In genomic region chr22:20582171-20582511, GRCh38 we compare ENCODE assay signal across 22 cellular contexts.
DNase-seq lines count a peak whose midpoint lies in the region; ATAC-seq, FAIRE-seq and TF ChIP-seq lines count a peak whose summit lies in the region.
"Had no signal": no experiment of that assay in that cellular context is flagged by ENCODE, and none has a peak within 500 bp of the region (broad histone marks: within the 10 kb centered on the region; RNA-seq: fewer than 3 reads in every experiment).

No MANE protein-coding gene starts in this region.

- H3K18ac ChIP-seq in neuronal stem cell (ENCODE audit: low read length) = no peak overlapping the region

- H4K91ac ChIP-seq in neuronal stem cell (ENCODE audit: low read depth, low read length, poor library complexity) = no peak overlapping the region

- no TSS peak for BruUV-seq in K562 (replicated peaks; lab: Mats Ljungman, UMichigan)

- peaks cover 5% of the 10 kb centered on the region for H3K79me1 ChIP-seq in neuronal stem cell (ENCODE audit: low read depth, low read length)

- no peaks in the 10 kb centered on the region for H3K9me3 ChIP-seq in left ventricle myocardium inferior (replicated peaks)
- H3K9me3 ChIP-seq in K562 (replicated peaks; ENCODE audit: control insufficient read depth, insufficient read depth, low read depth, low read length) = no peaks in the 10 kb centered on the region
- H3K9me3 ChIP-seq in neuronal stem cell (replicated peaks in 1 of 2; ENCODE audit: control insufficient read depth in 2 of 2, insufficient read depth in 1 of 2, low read depth in 1 of 2, low read length in 2 of 2) = no peaks in the 10 kb centered on the region
- H3K9me3 ChIP-seq in suprapubic skin = no peaks in the 10 kb centered on the region
- H3K9me3 ChIP-seq: A549; BLaER1 treated with 17β-estradiol and CSF1 and Interleukin-3, amounts not matched to agents 10 nM and 100 nM had no signal

- H3K4me2 ChIP-seq in K562 (ENCODE audit: insufficient read depth, low read length) (no peak overlapping the region), neuronal stem cell (ENCODE audit: insufficient read depth, low read length, poor library complexity, severe bottlenecking) (no peak overlapping the region)
- H3K4me2 ChIP-seq: A549 had no signal

- H2BK12ac ChIP-seq in neuronal stem cell (ENCODE audit: low read length) = no peak overlapping the region

- TF ChIP-seq CTCF in left ventricle myocardium inferior (IDR thresholded peaks at IDR 0.05; ENCODE audit: borderline replicate concordance) (no peak), K562 (IDR thresholded peaks at IDR 0.05 in 2 of 3, conservative IDR thresholded peaks at IDR 0.05 in 1 of 3; ENCODE audit: insufficient read depth in 2 of 3, low read depth in 1 of 3, low read length in 3 of 3) (no peak), suprapubic skin (IDR thresholded peaks at IDR 0.05) (no peak)

- FAIRE-seq in K562 (lab: Jason Lieb, UNC) = no peak
- FAIRE-seq: A549 had no signal

- H3K36me3 ChIP-seq in left ventricle myocardium inferior = peaks cover 78% of the 10 kb centered on the region
- H3K36me3 ChIP-seq in K562 (ENCODE audit: control insufficient read depth, insufficient read depth, low read length) = peaks cover 99% of the 10 kb centered on the region
- peaks cover 59 to 96% of the 10 kb centered on the region in 2 donors for H3K36me3 ChIP-seq in neuronal stem cell (replicated peaks in 1 of 2; ENCODE audit: control insufficient read depth in 2 of 2, insufficient read depth in 2 of 2, low read length in 2 of 2)
- peaks cover 91% of the 10 kb centered on the region for H3K36me3 ChIP-seq in suprapubic skin

- H3K9ac ChIP-seq in K562 (ENCODE audit: insufficient read depth in 1 of 2, low read depth in 2 of 2, low read length in 2 of 2) (peak overlapping the region in 1 of 2 experiments; percentile 45; a peak in 2 of 4 replicates), neuronal stem cell (ENCODE audit: low read depth, low read length, poor library complexity) (peak overlapping the region; percentile 44)
- H3K9ac ChIP-seq: GM23248 had no signal

- H3K4me3 ChIP-seq in left ventricle myocardium inferior (no peak overlapping the region), K562 (no peak overlapping the region), neuronal stem cell (ENCODE audit: low read length in 2 of 2) (peak overlapping the region in 1 of 2 donors; percentile 21), suprapubic skin (no peak overlapping the region)
- H3K4me3 ChIP-seq: A549; BLaER1 treated with 17β-estradiol and CSF1 and Interleukin-3, amounts not matched to agents 10 nM and 100 nM; GM23248 had no signal

- peaks cover 22% of the 10 kb centered on the region for H3K9me1 ChIP-seq in K562 (ENCODE audit: control insufficient read depth, insufficient read depth, low read length)

- DNase-seq in left ventricle myocardium inferior = peak; percentile 1
- no peak for DNase-seq in left cardiac atrium
- no peak for DNase-seq in K562 (ENCODE audit: extremely low read depth in 1 of 4, low spot score in 3 of 4)
- DNase-seq in neuronal stem cell (ENCODE audit: low spot score) = no peak
- DNase-seq in suprapubic skin (ENCODE audit: low spot score in 2 of 2) = no peak
- DNase-seq: AML-193; CD4-positive, alpha-beta memory T cell; COR-L47; DMS53; GM23248; NCI-H1092; NCI-H1417 treated with DMSO at 0.1 percent for 48 hours; NCI-H2081; NCI-H2227 treated with DMSO at 0.1 percent for 48 hours; NCI-H510A; NCI-H69; RPMI8226; SHP77 had no signal

- CTCF ChIA-PET in K562 (lab: Yijun Ruan, JAX; ENCODE audit: low intra/inter-chr PET ratio) = no interaction called here

- in situ Hi-C loops in K562 (cut with MboI) = no loop called here

- no peak overlapping the region for H3K4ac ChIP-seq in neuronal stem cell (ENCODE audit: low read length)

- WGBS in K562 (ENCODE audit: insufficient coverage, low coverage, missing lambda C conversion rate) = 94% methylated on average over 5 of the region's 5 CpGs
- WGBS in neuronal stem cell (ENCODE audit: extremely low coverage in 2 of 2, insufficient read length in 2 of 2, insufficient replicate concordance in 1 of 2), 2 donors = no CpG with 5 or more reads among the region's 5 CpGs
- WGBS in suprapubic skin = 100% methylated on average over 1 of the region's 5 CpGs

- TF ChIP-seq RAD21 in K562 (CRISPR knock-in tag; conservative IDR thresholded peaks at IDR 0.05 in 1 of 2, IDR thresholded peaks at IDR 0.05 in 1 of 2) = no peak

- no peak for TF ChIP-seq POLR2A in K562 (conservative IDR thresholded peaks at IDR 0.05)
- no peak for TF ChIP-seq POLR2A in suprapubic skin (IDR thresholded peaks at IDR 0.05)

- H3K27me3 ChIP-seq in left ventricle myocardium inferior (ENCODE audit: low read depth) = no peaks in the 10 kb centered on the region
- H3K27me3 ChIP-seq in K562 (ENCODE audit: control insufficient read depth in 2 of 2, insufficient read depth in 2 of 2, low read length in 2 of 2) = no peaks in the 10 kb centered on the region
- H3K27me3 ChIP-seq in neuronal stem cell (ENCODE audit: control insufficient read depth in 3 of 3, insufficient read depth in 3 of 3, low read depth in 1 of 3, low read length in 3 of 3) = no peaks in the 10 kb centered on the region
- no peaks in the 10 kb centered on the region for H3K27me3 ChIP-seq in suprapubic skin
- H3K27me3 ChIP-seq: BLaER1 treated with 17β-estradiol and CSF1 and Interleukin-3, amounts not matched to agents 10 nM and 100 nM had no signal

- POLR2A ChIA-PET in K562 (lab: Yijun Ruan, JAX) = interaction anchor here (0.6 to 68.9 kb wide), 4 partner anchors 8 to 481 kb away, joined by 3 to 1693 read pairs (median 7); partner anchors contain the start of gene MED15

- no peak overlapping the region for H4K8ac ChIP-seq in neuronal stem cell (ENCODE audit: low read depth, low read length)

- no peak overlapping the region for H2BK120ac ChIP-seq in neuronal stem cell (ENCODE audit: low read depth, low read length)

- H2AFZ ChIP-seq in K562 (ENCODE audit: low read depth, low read length) (no peak overlapping the region), neuronal stem cell (ENCODE audit: low read length) (no peak overlapping the region)
- H2AFZ ChIP-seq: GM23248 had no signal

- no peak overlapping the region for H3K27ac ChIP-seq in left ventricle myocardium inferior (replicated peaks)
- no peak overlapping the region for H3K27ac ChIP-seq in K562 (ENCODE audit: extremely low read depth, low read depth, low read length)
- H3K27ac ChIP-seq in neuronal stem cell (replicated peaks; ENCODE audit: low read length) = no peak overlapping the region
- no peak overlapping the region for H3K27ac ChIP-seq in suprapubic skin
- H3K27ac ChIP-seq: A549; BLaER1 treated with 17β-estradiol and CSF1 and Interleukin-3, amounts not matched to agents 10 nM and 100 nM; GM23248 had no signal

- H3K4me1 ChIP-seq in left ventricle myocardium inferior = peaks cover 29% of the 10 kb centered on the region
- H3K4me1 ChIP-seq in K562 (replicated peaks in 1 of 2; ENCODE audit: control insufficient read depth in 2 of 2, insufficient read depth in 2 of 2, low read length in 2 of 2) = peaks cover 6 to 67% of the 10 kb centered on the region in 2 experiments
- no peaks in the 10 kb centered on the region for H3K4me1 ChIP-seq in neuronal stem cell (ENCODE audit: control insufficient read depth in 2 of 2, insufficient read depth in 1 of 2, low read depth in 1 of 2, low read length in 2 of 2)
- peaks cover 42% of the 10 kb centered on the region for H3K4me1 ChIP-seq in suprapubic skin
- H3K4me1 ChIP-seq: A549 had no signal

- intact Hi-C loops in left ventricle myocardium inferior (cut with micrococcal nuclease) = no loop called here
- intact Hi-C loops in left cardiac atrium (cut with DNase I) = no loop called here
- intact Hi-C loops in K562 (cut with micrococcal nuclease) = no loop called here

- H2BK15ac ChIP-seq in neuronal stem cell (ENCODE audit: low read length) = no peak overlapping the region

- H3K79me2 ChIP-seq in K562 (ENCODE audit: control insufficient read depth, insufficient read depth, low read length) = no peaks in the 10 kb centered on the region

- no peak overlapping the region for H2BK5ac ChIP-seq in neuronal stem cell (ENCODE audit: low read length)

- no peak overlapping the region for H2AK5ac ChIP-seq in neuronal stem cell (ENCODE audit: low read depth, low read length)

- peak overlapping the region; percentile 91 for H3K23ac ChIP-seq in neuronal stem cell (ENCODE audit: low read depth, low read length, poor library complexity)

- H3K14ac ChIP-seq in neuronal stem cell (ENCODE audit: low read length) = peak overlapping the region; percentile 17

- ATAC-seq in left cardiac atrium = no peak
- ATAC-seq in K562 = no peak
- no peak for ATAC-seq in HG03354 (IDR thresholded peaks at IDR 0.05; ENCODE audit: poor library complexity, severe bottlenecking, unreplicated experiment)
- no peak for ATAC-seq in HG02840 (IDR thresholded peaks at IDR 0.05; ENCODE audit: low FRiP score, unreplicated experiment)
- ATAC-seq: A549 had no signal

- TF ChIP-seq EP300 in K562 (IDR thresholded peaks at IDR 0.05; ENCODE audit: low read length) (no peak), suprapubic skin (IDR thresholded peaks at IDR 0.05) (no peak)

- peaks cover 55% of the 10 kb centered on the region for H4K20me1 ChIP-seq in K562 (replicated peaks; ENCODE audit: control insufficient read depth, insufficient read depth, low read length)

TF ChIP-seq in K562, 482 proteins besides CTCF, POLR2A, EP300 and RAD21 (continues in another document):
- TF ChIP-seq PTTG1 (tag; IDR thresholded peaks at IDR 0.05; ENCODE audit: low read depth) = no peak
- no peak for TF ChIP-seq ZNF133 (CRISPR knock-in tag; IDR thresholded peaks at IDR 0.05)
- TF ChIP-seq ARID3A (IDR thresholded peaks at IDR 0.05; ENCODE audit: borderline replicate concordance, low read depth, low read length) = no peak
- TF ChIP-seq SRF (CRISPR knock-in tag; IDR thresholded peaks at IDR 0.05) = no peak
- no peak for TF ChIP-seq FOXK2 (conservative IDR thresholded peaks at IDR 0.05 in 1 of 2, IDR thresholded peaks at IDR 0.05 in 1 of 2; ENCODE audit: low read depth in 2 of 2)
- TF ChIP-seq PHB (CRISPR knock-in tag; IDR thresholded peaks at IDR 0.05) = 0 out of 2 replicates have a peak, but pooled peaks have one; percentile 3
- TF ChIP-seq FOXK1 (CRISPR knock-in tag; IDR thresholded peaks at IDR 0.05; ENCODE audit: borderline replicate concordance) = no peak
